Comparison of ENCODE assay signal across 2 cellular contexts in the genomic region with DNA sequence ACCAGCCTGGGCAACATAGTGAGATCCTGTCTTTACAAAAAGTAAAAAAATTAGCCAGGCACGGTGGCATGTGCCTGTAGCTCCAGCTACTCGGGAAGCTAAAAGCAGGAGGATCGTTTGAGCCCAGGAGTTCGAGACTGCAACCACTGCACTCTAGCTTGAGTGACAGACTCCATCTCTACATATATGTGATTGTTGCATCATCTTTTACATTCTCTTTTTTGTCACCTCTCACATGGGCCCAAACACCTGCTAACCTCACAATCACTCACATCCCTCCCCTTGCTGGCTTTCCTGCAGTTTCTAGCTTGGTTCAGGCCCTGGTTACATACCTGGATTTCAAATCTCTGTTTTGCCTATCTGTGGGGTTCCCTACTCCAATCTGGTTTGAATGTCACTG.
A peak's percentile ranks its signal among the peaks of the same experiment; 100 is the strongest.
TF ChIP-seq lines count a peak whose summit lies in the region.

No MANE protein-coding gene starts in this region.

TF ChIP-seq in IMR-90, 13 proteins besides CTCF, POLR2A, EP300 and RAD21:
- TF ChIP-seq CEBPB (IDR thresholded peaks at IDR 0.05; ENCODE audit: low read depth, low read length) (peak; percentile 59), NFE2L2 (IDR thresholded peaks at IDR 0.05; ENCODE audit: low read depth, low read length) (no peak)

TF ChIP-seq in K562, 482 proteins besides CTCF, POLR2A, EP300 and RAD21:
- no peak for TF ChIP-seq HCFC1 (IDR thresholded peaks at IDR 0.05; ENCODE audit: low read depth, low read length)
- TF ChIP-seq ZFX (CRISPR knock-in tag; IDR thresholded peaks at IDR 0.05), result no peak
- no peak for TF ChIP-seq CEBPG (CRISPR knock-in tag; IDR thresholded peaks at IDR 0.05)
- TF ChIP-seq CEBPG (tag; conservative IDR thresholded peaks at IDR 0.05 in 1 of 2, IDR thresholded peaks at IDR 0.05 in 1 of 2), result peak; percentile 24 to 44; a peak in 1 of 4 replicates
- TF ChIP-seq, protein P1, sequence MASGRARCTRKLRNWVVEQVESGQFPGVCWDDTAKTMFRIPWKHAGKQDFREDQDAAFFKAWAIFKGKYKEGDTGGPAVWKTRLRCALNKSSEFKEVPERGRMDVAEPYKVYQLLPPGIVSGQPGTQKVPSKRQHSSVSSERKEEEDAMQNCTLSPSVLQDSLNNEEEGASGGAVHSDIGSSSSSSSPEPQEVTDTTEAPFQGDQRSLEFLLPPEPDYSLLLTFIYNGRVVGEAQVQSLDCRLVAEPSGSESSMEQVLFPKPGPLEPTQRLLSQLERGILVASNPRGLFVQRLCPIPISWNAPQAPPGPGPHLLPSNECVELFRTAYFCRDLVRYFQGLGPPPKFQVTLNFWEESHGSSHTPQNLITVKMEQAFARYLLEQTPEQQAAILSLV (tag; IDR thresholded peaks at IDR 0.05), result 0 out of 2 replicates have a peak, but pooled peaks have one; percentile 19
- TF ChIP-seq, protein P2, sequence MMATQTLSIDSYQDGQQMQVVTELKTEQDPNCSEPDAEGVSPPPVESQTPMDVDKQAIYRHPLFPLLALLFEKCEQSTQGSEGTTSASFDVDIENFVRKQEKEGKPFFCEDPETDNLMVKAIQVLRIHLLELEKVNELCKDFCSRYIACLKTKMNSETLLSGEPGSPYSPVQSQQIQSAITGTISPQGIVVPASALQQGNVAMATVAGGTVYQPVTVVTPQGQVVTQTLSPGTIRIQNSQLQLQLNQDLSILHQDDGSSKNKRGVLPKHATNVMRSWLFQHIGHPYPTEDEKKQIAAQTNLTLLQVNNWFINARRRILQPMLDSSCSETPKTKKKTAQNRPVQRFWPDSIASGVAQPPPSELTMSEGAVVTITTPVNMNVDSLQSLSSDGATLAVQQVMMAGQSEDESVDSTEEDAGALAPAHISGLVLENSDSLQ (IDR thresholded peaks at IDR 0.05), result peak; percentile 42; the same call in 1 of the 2 replicates
- TF ChIP-seq, protein P3, sequence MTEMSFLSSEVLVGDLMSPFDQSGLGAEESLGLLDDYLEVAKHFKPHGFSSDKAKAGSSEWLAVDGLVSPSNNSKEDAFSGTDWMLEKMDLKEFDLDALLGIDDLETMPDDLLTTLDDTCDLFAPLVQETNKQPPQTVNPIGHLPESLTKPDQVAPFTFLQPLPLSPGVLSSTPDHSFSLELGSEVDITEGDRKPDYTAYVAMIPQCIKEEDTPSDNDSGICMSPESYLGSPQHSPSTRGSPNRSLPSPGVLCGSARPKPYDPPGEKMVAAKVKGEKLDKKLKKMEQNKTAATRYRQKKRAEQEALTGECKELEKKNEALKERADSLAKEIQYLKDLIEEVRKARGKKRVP (CRISPR knock-in tag; IDR thresholded peaks at IDR 0.05), result 0 out of 2 replicates have a peak, but pooled peaks have one; percentile 50
- TF ChIP-seq, protein P4, sequence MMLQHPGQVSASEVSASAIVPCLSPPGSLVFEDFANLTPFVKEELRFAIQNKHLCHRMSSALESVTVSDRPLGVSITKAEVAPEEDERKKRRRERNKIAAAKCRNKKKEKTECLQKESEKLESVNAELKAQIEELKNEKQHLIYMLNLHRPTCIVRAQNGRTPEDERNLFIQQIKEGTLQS (IDR thresholded peaks at IDR 0.05), result 0 out of 2 replicates have a peak, but pooled peaks have one; percentile 48
- TF ChIP-seq, protein P4 (CRISPR knock-in tag; conservative IDR thresholded peaks at IDR 0.05), result no peak
- TF ChIP-seq, protein P5, sequence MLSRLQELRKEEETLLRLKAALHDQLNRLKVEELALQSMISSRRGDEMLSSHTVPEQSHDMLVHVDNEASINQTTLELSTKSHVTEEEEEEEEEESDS (CRISPR knock-in tag; IDR thresholded peaks at IDR 0.05), result no peak
TF ChIP-seq in K562: peak in this region for 5.
